ENCODE assay signal across 15 cellular contexts in the genomic region with DNA sequence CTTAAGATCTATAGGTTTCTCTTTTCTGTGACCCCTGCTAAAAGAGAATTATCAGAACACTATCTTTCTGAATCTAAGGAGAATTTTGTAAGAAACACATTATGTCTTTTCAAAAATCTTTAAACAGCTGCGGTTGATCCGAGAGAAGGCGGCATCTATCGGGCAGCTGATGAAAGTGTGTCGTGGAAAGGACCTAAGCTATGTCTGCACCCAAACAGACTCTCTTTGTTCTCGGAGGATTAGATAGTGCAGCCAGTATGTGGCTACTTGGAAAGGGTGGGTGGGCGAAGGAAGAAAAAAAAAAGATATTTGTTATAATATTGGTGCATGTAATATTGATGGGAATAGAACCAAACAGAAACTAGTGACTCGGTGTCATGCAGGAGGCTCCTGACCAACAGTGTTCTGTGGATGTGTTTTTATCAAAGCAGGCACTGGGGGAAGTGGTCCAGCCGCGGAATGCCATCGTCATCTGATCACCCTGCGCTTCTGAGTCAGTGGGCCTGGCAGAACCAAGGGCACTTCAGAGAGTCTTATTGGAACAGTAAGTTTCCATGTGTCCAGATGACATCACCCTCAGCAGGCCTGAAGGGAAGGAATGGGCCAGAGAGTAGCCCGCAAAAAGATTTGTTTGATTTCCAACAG.
DNase-seq lines count a peak whose midpoint lies in the region; ATAC-seq and TF ChIP-seq lines count a peak whose summit lies in the region.
"Had no signal": no experiment of that assay in that cellular context is flagged by ENCODE, and none has a peak within 500 bp of the region (broad histone marks: within the 10 kb centered on the region; RNA-seq: fewer than 3 reads in every experiment).

No MANE protein-coding gene starts in this region.

- CTCF ChIA-PET in Panc1 (lab: Charles Lee): interaction anchor here (0.6 to 0.7 kb wide), 2 partner anchors 27 to 353 kb away, joined by 3 to 4 read pairs; no protein-coding TSS in a partner anchor

- H3K4me1 ChIP-seq in Panc1 (ENCODE audit: control insufficient read depth, insufficient read depth, low read length) (peaks cover 9% of the 10 kb centered on the region), upper lobe of right lung (no peaks in the 10 kb centered on the region)

- no peaks in the 10 kb centered on the region for H3K27me3 Mint-ChIP-seq in osteocyte (ENCODE audit: unreplicated experiment)
- H3K27me3 Mint-ChIP-seq in stimulated activated naive CD8-positive, alpha-beta T cell treated with anti-CD3 and anti-CD28 coated beads, Interleukin-15, amount 100 ng/mL, for 72 hours: peaks cover 7% of the 10 kb centered on the region
- H3K27me3 Mint-ChIP-seq: type B pancreatic cell had no signal

- peak overlapping the region; percentile 79 for H3K27ac Mint-ChIP-seq in osteocyte (ENCODE audit: unreplicated experiment)
- H3K27ac Mint-ChIP-seq in stimulated activated naive CD8-positive, alpha-beta T cell treated with anti-CD3 and anti-CD28 coated beads, Interleukin-15, amount 100 ng/mL, for 72 hours: no peak overlapping the region
- H3K27ac Mint-ChIP-seq: natural killer cell; T-helper 1 cell treated with Interleukin-12 subunit alpha and Interleukin-12 subunit beta and Interleukin-4 antibody, amounts not matched to agents 30 μg/mL and 1 μg/mL, for 36 hours; type B pancreatic cell had no signal

- no peaks in the 10 kb centered on the region for H3K36me3 Mint-ChIP-seq in osteocyte (ENCODE audit: unreplicated experiment)
- H3K36me3 Mint-ChIP-seq: natural killer cell, type B pancreatic cell had no signal

- in situ Hi-C loops in Panc1 (cut with HindIII; ENCODE audit: low pct_unique_long_range_greater_than_20kb, low sequenced_read_pairs): no loop called here

- H3K4me3 ChIP-seq in Panc1 (ENCODE audit: low read depth in 2 of 2, low read length in 2 of 2) (peak overlapping the region in 1 of 2 experiments; percentile 19; a peak in 1 of 4 replicates), upper lobe of right lung (no peak overlapping the region)
- H3K4me3 ChIP-seq: BLaER1 had no signal

- ATAC-seq in Panc1 (peak; percentile 91), upper lobe of right lung (no peak)
- ATAC-seq in stimulated activated naive CD8-positive, alpha-beta T cell treated with anti-CD3 and anti-CD28 coated beads, Interleukin-15, amount 100 ng/mL, for 72 hours: no peak
- ATAC-seq: natural killer cell had no signal

- H3K9me3 ChIP-seq in Panc1 (ENCODE audit: control insufficient read depth, insufficient read depth, low read depth, low read length): peaks cover 27% of the 10 kb centered on the region
- H3K9me3 ChIP-seq in upper lobe of right lung: no peaks in the 10 kb centered on the region
- H3K9me3 ChIP-seq: BLaER1 had no signal

- intact Hi-C loops in Panc1 (cut with micrococcal nuclease; ENCODE audit: unreplicated experiment): no loop called here
- intact Hi-C loops in upper lobe of right lung (cut with DNase I): no loop called here

- peak overlapping the region; percentile 16 for H3K4me3 Mint-ChIP-seq in osteocyte (ENCODE audit: unreplicated experiment)
- no peak overlapping the region for H3K4me3 Mint-ChIP-seq in stimulated activated naive CD8-positive, alpha-beta T cell treated with anti-CD3 and anti-CD28 coated beads, Interleukin-15, amount 100 ng/mL, for 72 hours
- H3K4me3 Mint-ChIP-seq: natural killer cell; T-helper 1 cell treated with Interleukin-12 subunit alpha and Interleukin-12 subunit beta and Interleukin-4 antibody, amounts not matched to agents 30 μg/mL and 1 μg/mL, for 36 hours; type B pancreatic cell had no signal

- no peaks in the 10 kb centered on the region for H3K9me3 Mint-ChIP-seq in osteocyte (ENCODE audit: unreplicated experiment)
- H3K9me3 Mint-ChIP-seq in stimulated activated naive CD8-positive, alpha-beta T cell treated with anti-CD3 and anti-CD28 coated beads, Interleukin-15, amount 100 ng/mL, for 72 hours: no peaks in the 10 kb centered on the region
- H3K9me3 Mint-ChIP-seq: natural killer cell; T-helper 1 cell treated with Interleukin-12 subunit alpha and Interleukin-12 subunit beta and Interleukin-4 antibody, amounts not matched to agents 30 μg/mL and 1 μg/mL, for 36 hours had no signal

- no peaks in the 10 kb centered on the region for H3K36me3 ChIP-seq in Panc1 (ENCODE audit: control insufficient read depth, insufficient read depth, low read length)
- H3K36me3 ChIP-seq in upper lobe of right lung: no peaks in the 10 kb centered on the region
- H3K36me3 ChIP-seq: BLaER1 had no signal

- H3K4me1 Mint-ChIP-seq in osteocyte (ENCODE audit: unreplicated experiment): peaks cover 34% of the 10 kb centered on the region
- H3K4me1 Mint-ChIP-seq in stimulated activated naive CD8-positive, alpha-beta T cell treated with anti-CD3 and anti-CD28 coated beads, Interleukin-15, amount 100 ng/mL, for 72 hours: no peaks in the 10 kb centered on the region
- H3K4me1 Mint-ChIP-seq: natural killer cell had no signal

- H3K27me3 ChIP-seq in Panc1 (ENCODE audit: control insufficient read depth, insufficient read depth, low read length): no peaks in the 10 kb centered on the region
- no peaks in the 10 kb centered on the region for H3K27me3 ChIP-seq in upper lobe of right lung
- H3K27me3 ChIP-seq: BLaER1 had no signal

- DNase-seq in AG09319 (ENCODE audit: extremely low read depth, low read depth) (peak; percentile 7), Panc1 (ENCODE audit: low read depth, low spot score) (peak; percentile 87), fibroblast of the conjunctiva (ENCODE audit: low read depth) (peak; percentile 47), osteocyte (ENCODE audit: extremely low spot score, unreplicated experiment) (no peak), NOMO-1 treated with dmso at 0.1 percent for 144 hours (lab: John Stamatoyannopoulos, UW; ENCODE audit: unreplicated experiment) (no peak), upper lobe of right lung (no peak), cerebellum (ENCODE audit: low spot score) (no peak)
- DNase-seq in stimulated activated naive CD8-positive, alpha-beta T cell treated with anti-CD3 and anti-CD28 coated beads, Interleukin-15, amount 100 ng/mL, for 72 hours: no peak
- DNase-seq: cerebellar nuclear complex; natural killer cell; NCI-H524 treated with DMSO at 0.1 percent for 48 hours; stimulated activated CD4-positive, alpha-beta T cell treated with anti-CD3 and anti-CD28 coated beads, Interleukin-4, amount 100 ng/mL, for 4 hours had no signal

- H3K27ac ChIP-seq in Panc1 (ENCODE audit: low read length): peak overlapping the region; percentile 90
- H3K27ac ChIP-seq in upper lobe of right lung: no peak overlapping the region
- H3K27ac ChIP-seq: BLaER1 had no signal

- no TSS peak for BruUV-seq in Panc1 (replicated peaks; lab: Mats Ljungman, UMichigan)

- POLR2A ChIA-PET in Panc1 (lab: Charles Lee): no interaction called here

- no peak for TF ChIP-seq CTCF in AG09319 (IDR thresholded peaks at IDR 0.05; ENCODE audit: low read depth, low read length)
- TF ChIP-seq CTCF in Panc1 (IDR thresholded peaks at IDR 0.05): peak; percentile 63
- TF ChIP-seq CTCF in osteocyte (IDR thresholded peaks at IDR 0.05): peak; percentile 39
- no peak for TF ChIP-seq CTCF in upper lobe of right lung (IDR thresholded peaks at IDR 0.05)

Comparison
In these comparisons a context has a peak if more than half of its experiments do, and no peak if none do; other contexts are left out.
1. DNase-seq: peak in AG09319 (single experiment), Panc1 (single experiment) and fibroblast of the conjunctiva (single experiment); none in osteocyte (single experiment), stimulated activated naive CD8-positive, alpha-beta T cell treated with anti-CD3 and anti-CD28 coated beads, Interleukin-15, amount 100 ng/mL, for 72 hours (0 of 2), NOMO-1 treated with dmso at 0.1 percent for 144 hours (single experiment), upper lobe of right lung (single experiment) and cerebellum (single experiment).
2. CTCF ChIP-seq: peak in Panc1 (single experiment) and osteocyte (single experiment); none in AG09319 (single experiment) and upper lobe of right lung (single experiment).